16 cellular contexts compared by ENCODE assay signal in the genomic region with DNA sequence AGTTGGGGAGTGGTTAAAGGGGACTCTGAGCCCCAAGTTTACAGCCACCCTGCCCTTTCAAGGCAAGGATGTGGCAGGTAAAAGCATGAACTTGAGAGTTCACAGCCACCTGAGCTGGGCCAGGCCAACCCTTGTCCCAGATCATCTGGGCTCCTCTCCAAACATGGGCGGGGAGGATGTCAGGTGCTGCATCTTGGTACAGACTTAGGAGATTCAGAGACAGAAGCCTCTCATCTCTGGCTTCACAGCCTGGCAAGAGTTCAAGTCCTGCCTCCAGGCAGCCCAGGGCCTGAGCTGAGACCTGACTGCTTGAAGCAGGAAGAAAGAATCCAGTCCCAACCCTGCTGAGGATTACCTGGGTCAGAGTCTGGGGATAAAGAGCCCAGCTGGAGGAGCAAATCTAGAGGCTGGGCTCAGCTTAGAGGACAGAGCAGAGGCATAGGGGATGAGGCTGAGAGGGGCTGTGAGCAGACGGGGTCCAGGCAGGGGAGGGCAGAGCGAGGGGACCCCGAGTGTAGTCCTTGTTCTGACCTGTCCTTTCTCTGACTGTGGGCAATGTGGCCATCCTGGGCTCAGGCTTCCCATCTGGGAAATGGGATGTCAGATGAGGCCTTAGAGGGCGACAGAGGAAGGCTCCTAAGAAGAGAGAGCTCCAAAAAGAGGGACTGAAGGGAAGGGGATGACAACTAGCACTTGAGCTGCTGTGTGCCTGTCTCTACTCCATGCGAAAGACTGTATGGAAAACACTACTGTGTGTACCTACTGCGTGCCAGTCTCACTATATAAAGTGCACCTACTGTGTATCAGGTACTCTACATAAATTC. TPM values are rescaled to one million over a fixed set of nuclear protein-coding genes. Genes with fewer than 3 reads are reported as not detected.
DNase-seq lines count a peak whose midpoint lies in the region; ATAC-seq, FAIRE-seq and TF ChIP-seq lines count a peak whose summit lies in the region.
"Had no signal": no experiment of that assay in that cellular context is flagged by ENCODE, and none has a peak within 500 bp of the region (broad histone marks: within the 10 kb centered on the region; RNA-seq: fewer than 3 reads in every experiment).

No MANE protein-coding gene starts in this region.

- H3K27ac ChIP-seq in right cardiac atrium (ENCODE audit: low read length) (peak overlapping the region; percentile 17), small intestine (ENCODE audit: low read depth in 1 of 2, low read length in 1 of 2) (peak overlapping the region in 1 of 2 donors; percentile 72)
- H3K27ac ChIP-seq: GM23248 had no signal

- peaks cover 9% of the 10 kb centered on the region for H3K4me1 ChIP-seq in right cardiac atrium (ENCODE audit: control insufficient read depth, insufficient read depth, low read length)
- H3K4me1 ChIP-seq in small intestine (ENCODE audit: control insufficient read depth in 2 of 2, insufficient read depth in 1 of 2, low read depth in 1 of 2, low read length in 1 of 2) = no peaks in the 10 kb centered on the region

- no peak for FAIRE-seq in small intestine (lab: Jason Lieb, UNC)

- H3K9me3 Mint-ChIP-seq in activated CD8-positive, alpha-beta T cell treated with anti-CD3 and anti-CD28 coated beads for 36 hours = no peaks in the 10 kb centered on the region
- H3K9me3 Mint-ChIP-seq: IgD-negative memory B cell; stimulated activated naive CD8-positive, alpha-beta T cell treated with anti-CD3 and anti-CD28 coated beads, Interleukin-15, Interleukin-2, amounts not matched to agents 100 ng/mL and 50 ng/mL, for 24 hours had no signal

- in situ Hi-C loops in ACHN (cut with HindIII; ENCODE audit: low pct_ligation_motif_present, low pct_unique_long_range_greater_than_20kb, low sequenced_read_pairs) = no loop called here

- no peak overlapping the region for H3K4me3 Mint-ChIP-seq in activated CD8-positive, alpha-beta T cell treated with anti-CD3 and anti-CD28 coated beads for 36 hours
- H3K4me3 Mint-ChIP-seq: IgD-negative memory B cell; naive thymus-derived CD4-positive, alpha-beta T cell; stimulated activated naive CD8-positive, alpha-beta T cell treated with anti-CD3 and anti-CD28 coated beads, Interleukin-15, Interleukin-2, amounts not matched to agents 100 ng/mL and 50 ng/mL, for 24 hours had no signal

- WGBS in right cardiac atrium = 87% methylated on average over 7 of the region's 7 CpGs
- 65 to 80% (median 69%) methylated on average over 7 of the region's 7 CpGs for WGBS in small intestine, 3 donors

- no peaks in the 10 kb centered on the region for H3K36me3 ChIP-seq in small intestine (ENCODE audit: control insufficient read depth in 2 of 2, insufficient read depth in 2 of 2, low read length in 2 of 2)

- POLR2A ChIA-PET in activated CD8-positive, alpha-beta T cell treated with anti-CD3 and anti-CD28 coated beads for 36 hours (lab: Charles Lee) = interaction anchor here (0.6 kb wide), 1 partner anchor 142 kb away, joined by 3 read pairs; no protein-coding TSS in a partner anchor

- CTCF ChIA-PET in activated CD8-positive, alpha-beta T cell treated with anti-CD3 and anti-CD28 coated beads for 36 hours (lab: Charles Lee) = no interaction called here

- H3K27me3 Mint-ChIP-seq in activated CD8-positive, alpha-beta T cell treated with anti-CD3 and anti-CD28 coated beads for 36 hours = peaks cover 2% of the 10 kb centered on the region
- H3K27me3 Mint-ChIP-seq: stimulated activated naive CD8-positive, alpha-beta T cell treated with anti-CD3 and anti-CD28 coated beads, Interleukin-15, Interleukin-2, amounts not matched to agents 100 ng/mL and 50 ng/mL, for 24 hours had no signal

- no peak overlapping the region for H3K27ac Mint-ChIP-seq in activated CD8-positive, alpha-beta T cell treated with anti-CD3 and anti-CD28 coated beads for 36 hours
- H3K27ac Mint-ChIP-seq: IgD-negative memory B cell; stimulated activated naive CD8-positive, alpha-beta T cell treated with anti-CD3 and anti-CD28 coated beads, Interleukin-15, Interleukin-2, amounts not matched to agents 100 ng/mL and 50 ng/mL, for 24 hours had no signal

- intact Hi-C loops in activated CD8-positive, alpha-beta T cell treated with anti-CD3 and anti-CD28 coated beads for 36 hours (cut with micrococcal nuclease) = no loop called here
- intact Hi-C loops in right cardiac atrium (cut with DNase I) = no loop called here

- no peaks in the 10 kb centered on the region for H3K4me1 Mint-ChIP-seq in activated CD8-positive, alpha-beta T cell treated with anti-CD3 and anti-CD28 coated beads for 36 hours (ENCODE audit: low read depth)
- H3K4me1 Mint-ChIP-seq: IgD-negative memory B cell had no signal

- no peaks in the 10 kb centered on the region for H3K27me3 ChIP-seq in right cardiac atrium (ENCODE audit: control insufficient read depth, insufficient read depth)
- H3K27me3 ChIP-seq in small intestine (ENCODE audit: control insufficient read depth in 2 of 2, insufficient read depth in 2 of 2, low read length in 2 of 2) = no peaks in the 10 kb centered on the region

- no peak for ATAC-seq in activated CD8-positive, alpha-beta T cell treated with anti-CD3 and anti-CD28 coated beads for 36 hours
- ATAC-seq in right cardiac atrium (peak in 1 of 2 donors; percentile 7), HG02938 (IDR thresholded peaks at IDR 0.05; ENCODE audit: unreplicated experiment) (no peak), HG02981 (IDR thresholded peaks at IDR 0.05; ENCODE audit: unreplicated experiment) (no peak), HG02571 (IDR thresholded peaks at IDR 0.05; ENCODE audit: unreplicated experiment) (no peak)
- ATAC-seq: naive thymus-derived CD4-positive, alpha-beta T cell had no signal

- DNase-seq in DMS79 (lab: John Stamatoyannopoulos, UW) = peak; percentile 19
- DNase-seq in activated CD8-positive, alpha-beta T cell treated with anti-CD3 and anti-CD28 coated beads for 36 hours = peak; percentile 7
- DNase-seq in right cardiac atrium = peak; percentile 26 to 67 (median 43)
- peak; percentile 11 for DNase-seq in small intestine
- no peak for DNase-seq in ACHN
- DNase-seq: amniotic stem cell, NCI-H187 had no signal

- H3K9me3 ChIP-seq in right cardiac atrium (ENCODE audit: control insufficient read depth, low read length) = no peaks in the 10 kb centered on the region
- H3K9me3 ChIP-seq in small intestine (ENCODE audit: control insufficient read depth, low read depth) = no peaks in the 10 kb centered on the region

- no peak overlapping the region for H3K4me3 ChIP-seq in right cardiac atrium (ENCODE audit: low read length)
- H3K4me3 ChIP-seq in small intestine (ENCODE audit: low read depth in 1 of 2, low read length in 2 of 2) = no peak overlapping the region
- H3K4me3 ChIP-seq: GM23248 had no signal

- no peaks in the 10 kb centered on the region for H3K36me3 Mint-ChIP-seq in activated CD8-positive, alpha-beta T cell treated with anti-CD3 and anti-CD28 coated beads for 36 hours (ENCODE audit: low read depth)
- H3K36me3 Mint-ChIP-seq: naive thymus-derived CD4-positive, alpha-beta T cell had no signal

- TF ChIP-seq CTCF in activated CD8-positive, alpha-beta T cell treated with anti-CD3 and anti-CD28 coated beads for 36 hours (IDR thresholded peaks at IDR 0.05) = no peak

RNA-seq across cellular contexts. Expression of a gene that starts 6.7 kb away (rescaled TPM):
- total RNA-seq in activated CD8-positive, alpha-beta T cell treated with anti-CD3 and anti-CD28 coated beads for 36 hours = under 1 TPM in 1 of 2 experiments, not detected in 1; 0.04 TPM
- total RNA-seq in right cardiac atrium = not detected
- polyA plus RNA-seq in right cardiac atrium (not detected), small intestine (not detected)
- total RNA-seq: GM23248; naive thymus-derived CD4-positive, alpha-beta T cell; T-helper 2 cell treated with Interferon-gamma antibody and Interleukin-4, amounts not matched to agents 100 ng/mL and 5 ng/mL, for 36 hours had no signal
- polyA plus RNA-seq: BJ; GM23248; IgD-negative memory B cell; naive thymus-derived CD4-positive, alpha-beta T cell had no signal

RNA-seq across cellular contexts. Expression of a gene that starts 34.7 kb away (rescaled TPM):
- total RNA-seq in activated CD8-positive, alpha-beta T cell treated with anti-CD3 and anti-CD28 coated beads for 36 hours = not detected
- not detected for total RNA-seq in right cardiac atrium
- polyA plus RNA-seq in right cardiac atrium = not detected
- not detected for polyA plus RNA-seq in small intestine
- total RNA-seq: GM23248; T-helper 2 cell treated with Interferon-gamma antibody and Interleukin-4, amounts not matched to agents 100 ng/mL and 5 ng/mL, for 36 hours had no signal
- polyA plus RNA-seq: BJ; GM23248; IgD-negative memory B cell; naive thymus-derived CD4-positive, alpha-beta T cell had no signal

RNA-seq across cellular contexts. Expression of a gene that starts 43.0 kb away (rescaled TPM):
- not detected for total RNA-seq in activated CD8-positive, alpha-beta T cell treated with anti-CD3 and anti-CD28 coated beads for 36 hours
- not detected for total RNA-seq in right cardiac atrium
- not detected for polyA plus RNA-seq in right cardiac atrium
- polyA plus RNA-seq in small intestine = not detected
- total RNA-seq: GM23248; naive thymus-derived CD4-positive, alpha-beta T cell; T-helper 2 cell treated with Interferon-gamma antibody and Interleukin-4, amounts not matched to agents 100 ng/mL and 5 ng/mL, for 36 hours had no signal
- polyA plus RNA-seq: BJ; GM23248; IgD-negative memory B cell; naive thymus-derived CD4-positive, alpha-beta T cell had no signal

RNA-seq across cellular contexts. Expression of a gene that starts 53.0 kb away (rescaled TPM):
- total RNA-seq in activated CD8-positive, alpha-beta T cell treated with anti-CD3 and anti-CD28 coated beads for 36 hours = not detected
- not detected for total RNA-seq in right cardiac atrium
- polyA plus RNA-seq in right cardiac atrium (not detected), small intestine (not detected)
- total RNA-seq: GM23248; naive thymus-derived CD4-positive, alpha-beta T cell; T-helper 2 cell treated with Interferon-gamma antibody and Interleukin-4, amounts not matched to agents 100 ng/mL and 5 ng/mL, for 36 hours had no signal
- polyA plus RNA-seq: BJ; GM23248; IgD-negative memory B cell; naive thymus-derived CD4-positive, alpha-beta T cell had no signal
